24 cellular contexts compared by ENCODE assay signal in genomic region chr6:159880412-159880811, GRCh38. TPM values are rescaled to one million over a fixed set of nuclear protein-coding genes. Genes with fewer than 3 reads are reported as not detected.
DNase-seq lines count a peak whose midpoint lies in the region; ATAC-seq and TF ChIP-seq lines count a peak whose summit lies in the region.
"Had no signal": no experiment of that assay in that cellular context is flagged by ENCODE, and none has a peak within 500 bp of the region (broad histone marks: within the 10 kb centered on the region; RNA-seq: fewer than 3 reads in every experiment).

No MANE protein-coding gene starts in this region.

- no peaks in the 10 kb centered on the region for H3K27me3 ChIP-seq in BE2C

- H3K4me3 ChIP-seq in retinal pigment epithelial cell (ENCODE audit: low read length), result no peak overlapping the region
- no peak overlapping the region for H3K4me3 ChIP-seq in BE2C (ENCODE audit: low read depth, low read length)
- H3K4me3 ChIP-seq: PC-9 had no signal

- H3K9me3 ChIP-seq in BE2C, result no peaks in the 10 kb centered on the region
- H3K9me3 ChIP-seq: Caco-2 had no signal

- H3K36me3 ChIP-seq in BE2C, result no peaks in the 10 kb centered on the region

- H3K4me1 ChIP-seq in BE2C, result no peaks in the 10 kb centered on the region
- H3K4me1 ChIP-seq: Caco-2 had no signal

- TF ChIP-seq CTCF in retinal pigment epithelial cell (conservative IDR thresholded peaks at IDR 0.05; ENCODE audit: low read depth, low read length), result no peak
- TF ChIP-seq CTCF in BE2C (IDR thresholded peaks at IDR 0.05; ENCODE audit: low read depth, low read length), result no peak

- peaks cover 10% of the 10 kb centered on the region for H3K27me3 Mint-ChIP-seq in activated CD8-positive, alpha-beta memory T cell treated with anti-CD3 and anti-CD28 coated beads, Interleukin-2, amount 10 ng/mL, durations not matched to agents 7 days and 5 days

- peak; percentile 12 for DNase-seq in activated CD8-positive, alpha-beta memory T cell treated with anti-CD3 and anti-CD28 coated beads, Interleukin-2, amount 10 ng/mL, durations not matched to agents 7 days and 5 days
- DNase-seq in activated CD8-positive, alpha-beta memory T cell treated with anti-CD3 and anti-CD28 coated beads, Interleukin-2, amount 50 U/mL, for 48 hours, result no peak
- peak; percentile 69 for DNase-seq in NCI-H1105 (lab: John Stamatoyannopoulos, UW)
- DNase-seq in NCI-H524 treated with DMSO at 0.1 percent for 48 hours (lab: John Stamatoyannopoulos, UW), result peak; percentile 99
- DNase-seq in retinal pigment epithelial cell (ENCODE audit: low read depth), result peak; percentile 4
- no peak for DNase-seq in RKO (ENCODE audit: low spot score)
- DNase-seq in BE2C, result no peak
- DNase-seq: Caco-2; CD8-positive, alpha-beta T cell; NCI-H1048; NCI-H146; NCI-H2081 treated with DMSO at 0.1 percent for 48 hours; NCI-H446 treated with DMSO at 0.1 percent for 48 hours; NCI-H69; PC-9; RPMI8226; SHP77; T-helper 1 cell had no signal

- H3K9me3 Mint-ChIP-seq in activated CD8-positive, alpha-beta memory T cell treated with anti-CD3 and anti-CD28 coated beads, Interleukin-2, amount 10 ng/mL, durations not matched to agents 7 days and 5 days (ENCODE audit: low read depth), result no peaks in the 10 kb centered on the region
- H3K9me3 Mint-ChIP-seq: CD8-positive, alpha-beta T cell; IgD-negative memory B cell had no signal

- H3K4me1 Mint-ChIP-seq in activated CD8-positive, alpha-beta memory T cell treated with anti-CD3 and anti-CD28 coated beads, Interleukin-2, amount 10 ng/mL, durations not matched to agents 7 days and 5 days, result no peaks in the 10 kb centered on the region

- H3K4me3 Mint-ChIP-seq in activated CD8-positive, alpha-beta memory T cell treated with anti-CD3 and anti-CD28 coated beads, Interleukin-2, amount 10 ng/mL, durations not matched to agents 7 days and 5 days, result no peak overlapping the region
- H3K4me3 Mint-ChIP-seq: CD8-positive, alpha-beta T cell; IgD-negative memory B cell had no signal

- no peak for ATAC-seq in activated CD8-positive, alpha-beta memory T cell treated with anti-CD3 and anti-CD28 coated beads, Interleukin-2, amount 10 ng/mL, durations not matched to agents 7 days and 5 days
- no peak for ATAC-seq in HG03135 (IDR thresholded peaks at IDR 0.05; ENCODE audit: unreplicated experiment)
- ATAC-seq: CD8-positive, alpha-beta T cell; HCT116 had no signal

- CTCF ChIA-PET in activated CD8-positive, alpha-beta memory T cell treated with anti-CD3 and anti-CD28 coated beads, Interleukin-2, amount 10 ng/mL, durations not matched to agents 7 days and 5 days (lab: Charles Lee), result no interaction called here

- no peak overlapping the region for H3K27ac Mint-ChIP-seq in activated CD8-positive, alpha-beta memory T cell treated with anti-CD3 and anti-CD28 coated beads, Interleukin-2, amount 10 ng/mL, durations not matched to agents 7 days and 5 days
- H3K27ac Mint-ChIP-seq: CD8-positive, alpha-beta T cell; IgD-negative memory B cell had no signal

- no peaks in the 10 kb centered on the region for H3K36me3 Mint-ChIP-seq in activated CD8-positive, alpha-beta memory T cell treated with anti-CD3 and anti-CD28 coated beads, Interleukin-2, amount 10 ng/mL, durations not matched to agents 7 days and 5 days
- H3K36me3 Mint-ChIP-seq: CD8-positive, alpha-beta T cell; IgD-negative memory B cell had no signal

RNA-seq across cellular contexts. Expression of gene MAS1, which starts 10.4 kb away (rescaled TPM):
- not detected for total RNA-seq in activated CD8-positive, alpha-beta memory T cell treated with anti-CD3 and anti-CD28 coated beads, Interleukin-2, amount 10 ng/mL, durations not matched to agents 7 days and 5 days
- not detected for polyA plus RNA-seq in BE2C (2012; ENCODE audit: insufficient read depth, insufficient read length, low read depth)
- total RNA-seq: A673; Caco-2; CD8-positive, alpha-beta T cell; H4; PC-9; SK-MEL-5 had no signal
- polyA plus RNA-seq: IgD-negative memory B cell had no signal

Comparison
In these comparisons a context has a peak if more than half of its experiments do, and no peak if none do; other contexts are left out.
1. DNase-seq: peak in activated CD8-positive, alpha-beta memory T cell treated with anti-CD3 and anti-CD28 coated beads, Interleukin-2, amount 10 ng/mL, durations not matched to agents 7 days and 5 days (single experiment), NCI-H1105 (single experiment), NCI-H524 treated with DMSO at 0.1 percent for 48 hours (single experiment) and retinal pigment epithelial cell (single experiment); none in activated CD8-positive, alpha-beta memory T cell treated with anti-CD3 and anti-CD28 coated beads, Interleukin-2, amount 50 U/mL, for 48 hours (single experiment), RKO (single experiment) and BE2C (single experiment).